In the genomic region with DNA sequence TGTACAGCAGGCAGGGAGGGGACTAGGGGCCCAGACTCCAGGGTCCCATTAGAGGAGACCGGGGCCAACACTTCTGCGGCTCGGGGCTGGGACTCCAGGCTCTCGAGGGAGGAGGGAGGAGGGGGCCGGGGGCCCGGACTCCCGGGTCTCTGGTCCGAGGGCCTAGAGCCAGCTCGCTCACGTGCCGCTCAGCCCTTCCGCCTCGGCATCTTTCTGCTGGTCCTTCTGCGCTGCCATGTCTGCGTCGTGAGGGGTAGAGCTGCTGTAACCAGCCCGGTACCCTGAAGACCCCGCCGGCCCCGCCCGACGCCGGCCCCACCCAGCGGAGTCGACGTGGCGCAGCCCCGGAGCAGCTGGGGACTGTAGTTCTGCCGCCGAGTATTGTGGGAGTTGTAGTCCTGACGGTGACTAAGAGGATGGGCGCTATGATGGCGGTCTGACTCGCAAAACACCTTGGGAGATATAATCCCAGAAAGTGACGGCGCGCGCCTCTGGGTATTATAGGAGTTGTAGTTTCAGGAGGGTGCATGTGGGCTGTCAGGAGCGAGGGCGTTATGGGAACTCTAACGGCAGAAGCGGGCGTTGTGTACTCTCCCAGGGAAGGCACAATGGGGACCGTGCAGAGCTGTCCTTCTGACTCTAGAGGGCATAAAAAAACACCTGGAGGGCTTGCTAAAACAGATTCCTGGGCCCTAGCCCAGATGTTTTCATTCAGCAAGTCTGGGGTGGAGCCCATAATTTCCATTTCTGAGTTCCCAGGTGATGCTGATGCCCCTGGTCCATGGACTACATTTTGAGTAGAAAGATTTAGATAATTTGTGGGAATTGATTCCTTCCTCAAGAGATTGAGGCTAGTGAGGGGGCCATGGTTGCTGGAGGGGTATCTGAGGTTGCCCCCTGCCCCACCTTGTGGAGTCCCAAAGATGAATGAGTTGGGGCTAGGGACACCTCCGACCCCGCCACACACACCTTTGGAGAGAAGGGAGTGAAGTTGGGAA, we compare ENCODE assay signal across 8 cellular contexts. TPM values are rescaled to one million over a fixed set of nuclear protein-coding genes. Genes with fewer than 3 reads are reported as not detected.
DNase-seq lines count a peak whose midpoint lies in the region; ATAC-seq, FAIRE-seq and TF ChIP-seq lines count a peak whose summit lies in the region.

A gene with protein sequence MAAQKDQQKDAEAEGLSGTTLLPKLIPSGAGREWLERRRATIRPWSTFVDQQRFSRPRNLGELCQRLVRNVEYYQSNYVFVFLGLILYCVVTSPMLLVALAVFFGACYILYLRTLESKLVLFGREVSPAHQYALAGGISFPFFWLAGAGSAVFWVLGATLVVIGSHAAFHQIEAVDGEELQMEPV (minus strand): TSS at position 266 of the 998 bp plus-strand sequence. CDS start 29 bp downstream, at position 237.

- peaks cover 0 to 8% of the 10 kb centered on the region in 2 experiments for H3K36me3 ChIP-seq in keratinocyte (ENCODE audit: control insufficient read depth in 2 of 2, extremely low read depth in 1 of 2, insufficient read depth in 2 of 2, low read length in 2 of 2)

- no peak for TF ChIP-seq CTCF in AG09309 (IDR thresholded peaks at IDR 0.05; ENCODE audit: control insufficient read depth, insufficient read depth, low read depth, low read length, missing control alignments)
- peak; percentile 3 to 29 (median 27) for TF ChIP-seq CTCF in keratinocyte (optimal IDR thresholded peaks at IDR 0.05 in 1 of 3, IDR thresholded peaks at IDR 0.05 in 1 of 3, conservative IDR thresholded peaks at IDR 0.05 in 1 of 3; ENCODE audit: extremely low read depth in 1 of 3, insufficient read depth in 2 of 3, low read length in 3 of 3)

- H3K4me1 ChIP-seq in keratinocyte (ENCODE audit: control insufficient read depth, extremely low read depth, insufficient read depth, low read length): peaks cover 14% of the 10 kb centered on the region

- peaks cover 7% of the 10 kb centered on the region for H4K20me1 ChIP-seq in keratinocyte (ENCODE audit: control insufficient read depth, extremely low read depth, insufficient read depth, low read length)

- peak within 1 kb of the TSS; percentile 95 for H2AFZ ChIP-seq in keratinocyte (ENCODE audit: control insufficient read depth, low read length)

- dilution Hi-C loops in keratinocyte (cut with MboI; ENCODE audit: extremely low pct_ligation_motif_present, low sequenced_read_pairs): no loop called here

- peak within 1 kb of the TSS; percentile 76 for H3K27ac ChIP-seq in keratinocyte (ENCODE audit: control insufficient read depth, insufficient read depth, low read length)

- H3K9ac ChIP-seq in keratinocyte (ENCODE audit: control insufficient read depth, extremely low read depth, insufficient read depth, low read length): peak within 1 kb of the TSS; percentile 95

- H3K9me3 ChIP-seq in keratinocyte (ENCODE audit: control insufficient read depth, low read depth, low read length): no peaks in the 10 kb centered on the region

- DNase-seq in AG09309 (ENCODE audit: low read depth) (peak; percentile 62), NCI-H446 treated with DMSO at 0.1 percent for 48 hours (lab: John Stamatoyannopoulos, UW) (peak; percentile 87), cerebellar cortex (ENCODE audit: low spot score) (peak; percentile 97), keratinocyte (ENCODE audit: low read depth, low spot score) (peak; percentile 70)
- DNase-seq in stimulated activated CD4-positive, alpha-beta T cell treated with anti-CD3 and anti-CD28 coated beads, Interleukin-15, amount 100 ng/mL, for 1 hour (ENCODE audit: low read depth in 1 of 2, low spot score in 1 of 2): peak; percentile 67 to 77

- peak within 1 kb of the TSS; percentile 94 for H3K4me3 ChIP-seq in AG09309 (ENCODE audit: control insufficient read depth, low read depth, low read length)
- H3K4me3 ChIP-seq in keratinocyte (ENCODE audit: control insufficient read depth in 2 of 3, extremely low read depth in 1 of 3, insufficient read depth in 2 of 3, low read depth in 1 of 3, low read length in 3 of 3): peak within 1 kb of the TSS; percentile 82 to 95 (median 93)

- peak; percentile 83 for FAIRE-seq in keratinocyte (lab: Jason Lieb, UNC)

- H3K79me2 ChIP-seq in keratinocyte (ENCODE audit: control insufficient read depth, insufficient read depth, low read length): no peaks in the 10 kb centered on the region

- H3K4me2 ChIP-seq in keratinocyte (ENCODE audit: control insufficient read depth, extremely low read depth, insufficient read depth, low read depth, low read length): peak within 1 kb of the TSS; percentile 88

- H3K9me1 ChIP-seq in keratinocyte (ENCODE audit: control insufficient read depth, extremely low read depth, insufficient read depth, low read length): no peaks in the 10 kb centered on the region

- no peaks in the 10 kb centered on the region for H3K27me3 ChIP-seq in keratinocyte (ENCODE audit: control insufficient read depth, extremely low read depth, insufficient read depth, low read length)

- ATAC-seq in GM19023 (IDR thresholded peaks at IDR 0.05; ENCODE audit: unreplicated experiment): peak; percentile 84
- ATAC-seq in HG03342 (IDR thresholded peaks at IDR 0.05; ENCODE audit: unreplicated experiment): peak; percentile 83
- peak; percentile 94 to 95 for ATAC-seq in activated CD4-positive, CD25-positive, alpha-beta regulatory T cell treated with anti-CD3 and anti-CD28 coated beads, Interleukin-2, amount 50 U/mL, for 24 hours

RNA-seq across cellular contexts. Expression of the gene that starts here (rescaled TPM):
- 107 to 232 TPM (median 132 TPM) in 3 replicates for polyA plus RNA-seq in keratinocyte
- 8.6 TPM for polyA plus RNA-seq in keratinocyte (2011; ENCODE audit: low read depth)
- polyA plus RNA-seq in keratinocyte (2011; cell fraction: cytosol; rRNA removed): 114 and 253 TPM in 2 replicates
- polyA plus RNA-seq in keratinocyte (2011; cell fraction: nucleus; rRNA removed): 174 and 215 TPM in 2 replicates
- polyA plus RNA-seq in keratinocyte (2012; ENCODE audit: low replicate concordance): 144 and 232 TPM in 2 replicates
- polyA minus RNA-seq in keratinocyte: 61.4 to 131 TPM (median 107 TPM) in 3 replicates
- polyA minus RNA-seq in keratinocyte (2011; cell fraction: cytosol; rRNA and poly(A)+ RNA removed): 174 TPM
- 49.5 and 50.8 TPM in 2 replicates for polyA minus RNA-seq in keratinocyte (2011; cell fraction: nucleus; rRNA and poly(A)+ RNA removed)

Comparison
In these comparisons a context has a peak if more than half of its experiments do, and no peak if none do; other contexts are left out.
1. Peak in every context shown above with its lines: DNase-seq, ATAC-seq, H3K4me3 ChIP-seq and H3K27ac ChIP-seq.